Comparison of ENCODE assay signal across 18 cellular contexts in the genomic region with DNA sequence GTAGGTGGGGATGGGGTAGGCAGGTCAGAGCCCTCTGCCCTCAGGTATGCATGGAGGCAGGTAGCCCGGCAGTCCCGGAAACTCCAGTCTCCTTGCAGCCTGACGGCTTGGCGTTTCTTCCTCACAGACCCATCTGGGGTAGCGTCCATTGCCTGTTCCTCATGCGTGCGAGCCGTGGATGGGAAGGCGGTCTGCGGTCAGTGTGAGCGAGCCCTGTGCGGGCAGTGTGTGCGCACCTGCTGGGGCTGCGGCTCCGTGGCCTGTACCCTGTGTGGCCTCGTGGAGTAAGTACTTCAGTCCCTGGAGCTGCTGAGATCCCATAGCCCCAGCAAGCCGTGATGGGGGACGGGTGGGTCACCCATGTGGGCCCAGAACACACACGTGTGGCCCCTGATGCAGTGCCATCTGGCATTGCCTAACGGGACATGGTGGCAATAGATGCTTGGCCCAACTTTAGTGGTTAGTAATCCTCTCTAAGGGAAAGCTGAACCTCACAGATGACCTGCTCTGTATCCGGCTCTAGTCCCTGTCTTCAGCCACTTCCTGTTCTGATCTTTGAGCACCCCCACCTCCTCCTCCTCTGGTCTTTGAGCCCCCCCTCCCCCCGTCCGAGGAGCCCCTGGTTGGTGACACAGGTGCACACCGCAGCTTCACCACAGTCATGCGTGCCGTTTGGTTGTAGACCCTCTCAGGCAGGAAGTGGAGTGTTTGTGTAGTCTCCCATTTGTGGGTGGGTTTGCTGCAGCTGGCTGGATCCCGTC. TPM values are rescaled to one million over a fixed set of nuclear protein-coding genes. Genes with fewer than 3 reads are reported as not detected.
A peak's percentile ranks its signal among the peaks of the same experiment; 100 is the strongest.
DNase-seq lines count a peak whose midpoint lies in the region; ATAC-seq and TF ChIP-seq lines count a peak whose summit lies in the region.
"Had no signal": no experiment of that assay in that cellular context is flagged by ENCODE, and none has a peak within 500 bp of the region (broad histone marks: within the 10 kb centered on the region; RNA-seq: fewer than 3 reads in every experiment).

No MANE protein-coding gene starts in this region.

- H3K4me2 ChIP-seq in osteoblast (ENCODE audit: insufficient read depth, low read length) = no peak overlapping the region

- H3K4me1 ChIP-seq in osteoblast (ENCODE audit: insufficient read depth, low read length) = peaks cover 9% of the 10 kb centered on the region

- peaks cover 36% of the 10 kb centered on the region for H3K4me1 Mint-ChIP-seq in activated CD4-positive, alpha-beta T cell treated with anti-CD3 and anti-CD28 coated beads, Interleukin-2, amount 10 ng/mL, durations not matched to agents 24 days and 14 days
- H3K4me1 Mint-ChIP-seq in activated T-helper 2 cell treated with anti-CD3 and anti-CD28 coated beads, Interferon-gamma antibody, Interleukin-2, Interleukin-4, amounts not matched to agents 10 μg/mL and 5 μg/mL and 100 μg/mL, durations not matched to agents 14 hours and 24 hours and 36 hours (ENCODE audit: low read depth) = peaks cover 22% of the 10 kb centered on the region

- peaks cover 27% of the 10 kb centered on the region for H3K36me3 ChIP-seq in GM06990 (ENCODE audit: control insufficient read depth, insufficient read depth, low read length)
- H3K36me3 ChIP-seq in osteoblast (ENCODE audit: insufficient read depth, low read length) = peaks cover 38% of the 10 kb centered on the region

- H3K9me3 ChIP-seq in osteoblast (ENCODE audit: low read depth, low read length) = no peaks in the 10 kb centered on the region
- H3K9me3 ChIP-seq: upper lobe of left lung had no signal

- intact Hi-C loops in activated CD4-positive, alpha-beta T cell treated with anti-CD3 and anti-CD28 coated beads, Interleukin-2, amount 10 ng/mL, durations not matched to agents 24 days and 14 days (cut with micrococcal nuclease) = no loop called here
- intact Hi-C loops in activated T-helper 2 cell treated with anti-CD3 and anti-CD28 coated beads, Interferon-gamma antibody, Interleukin-2, Interleukin-4, amounts not matched to agents 10 μg/mL and 5 μg/mL and 100 μg/mL, durations not matched to agents 14 hours and 24 hours and 36 hours (cut with micrococcal nuclease) = loop anchor here (10.0 kb wide), 1 partner anchor 268 kb away; the partner anchor contains the start of gene CDCA4

- ATAC-seq in GM19023 (IDR thresholded peaks at IDR 0.05; ENCODE audit: unreplicated experiment) = no peak
- ATAC-seq: left cardiac atrium; natural killer cell treated with Interleukin-12 subunit alpha and Interleukin-12 subunit beta and Interleukin-15 and Interleukin-18, amount 100 ng/mL, for 72 hours had no signal

- no peaks in the 10 kb centered on the region for H3K9me3 Mint-ChIP-seq in activated CD4-positive, alpha-beta T cell treated with anti-CD3 and anti-CD28 coated beads, Interleukin-2, amount 10 ng/mL, durations not matched to agents 24 days and 14 days
- H3K9me3 Mint-ChIP-seq in activated T-helper 2 cell treated with anti-CD3 and anti-CD28 coated beads, Interferon-gamma antibody, Interleukin-2, Interleukin-4, amounts not matched to agents 10 μg/mL and 5 μg/mL and 100 μg/mL, durations not matched to agents 14 hours and 24 hours and 36 hours = no peaks in the 10 kb centered on the region
- H3K9me3 Mint-ChIP-seq: HFFc6; natural killer cell treated with Interleukin-12 subunit alpha and Interleukin-12 subunit beta and Interleukin-15 and Interleukin-18, amount 100 ng/mL, for 72 hours had no signal

- peak overlapping the region; percentile 39 for H3K4me3 Mint-ChIP-seq in activated CD4-positive, alpha-beta T cell treated with anti-CD3 and anti-CD28 coated beads, Interleukin-2, amount 10 ng/mL, durations not matched to agents 24 days and 14 days
- no peak overlapping the region for H3K4me3 Mint-ChIP-seq in activated T-helper 2 cell treated with anti-CD3 and anti-CD28 coated beads, Interferon-gamma antibody, Interleukin-2, Interleukin-4, amounts not matched to agents 10 μg/mL and 5 μg/mL and 100 μg/mL, durations not matched to agents 14 hours and 24 hours and 36 hours (ENCODE audit: low read depth)
- H3K4me3 Mint-ChIP-seq: endodermal cell; HFFc6; natural killer cell treated with Interleukin-12 subunit alpha and Interleukin-12 subunit beta and Interleukin-15 and Interleukin-18, amount 100 ng/mL, for 72 hours had no signal

- H3K27ac ChIP-seq in osteoblast (ENCODE audit: low read depth, low read length) = no peak overlapping the region
- H3K27ac ChIP-seq: skin epidermis, upper lobe of left lung had no signal

- TF ChIP-seq CTCF in GM06990 (IDR thresholded peaks at IDR 0.05; ENCODE audit: insufficient read depth, low read length, poor library complexity, severe bottlenecking) (no peak), osteoblast (IDR thresholded peaks at IDR 0.05; ENCODE audit: extremely low read depth, low read depth, low read length) (no peak)

- H3K27me3 Mint-ChIP-seq in activated CD4-positive, alpha-beta T cell treated with anti-CD3 and anti-CD28 coated beads, Interleukin-2, amount 10 ng/mL, durations not matched to agents 24 days and 14 days = no peaks in the 10 kb centered on the region
- H3K27me3 Mint-ChIP-seq in activated T-helper 2 cell treated with anti-CD3 and anti-CD28 coated beads, Interferon-gamma antibody, Interleukin-2, Interleukin-4, amounts not matched to agents 10 μg/mL and 5 μg/mL and 100 μg/mL, durations not matched to agents 14 hours and 24 hours and 36 hours (ENCODE audit: low read depth) = no peaks in the 10 kb centered on the region
- H3K27me3 Mint-ChIP-seq: B cell; natural killer cell treated with Interleukin-12 subunit alpha and Interleukin-12 subunit beta and Interleukin-15 and Interleukin-18, amount 100 ng/mL, for 72 hours; progenitor cell of endocrine pancreas had no signal

- H3K79me2 ChIP-seq in osteoblast (ENCODE audit: insufficient read depth, low read length) = peaks cover 62% of the 10 kb centered on the region

- H3K27ac Mint-ChIP-seq in activated CD4-positive, alpha-beta T cell treated with anti-CD3 and anti-CD28 coated beads, Interleukin-2, amount 10 ng/mL, durations not matched to agents 24 days and 14 days = peak overlapping the region; percentile 71
- H3K27ac Mint-ChIP-seq in activated T-helper 2 cell treated with anti-CD3 and anti-CD28 coated beads, Interferon-gamma antibody, Interleukin-2, Interleukin-4, amounts not matched to agents 10 μg/mL and 5 μg/mL and 100 μg/mL, durations not matched to agents 14 hours and 24 hours and 36 hours = peak overlapping the region; percentile 43
- H3K27ac Mint-ChIP-seq: HFFc6; natural killer cell treated with Interleukin-12 subunit alpha and Interleukin-12 subunit beta and Interleukin-15 and Interleukin-18, amount 100 ng/mL, for 72 hours; progenitor cell of endocrine pancreas had no signal

- H3K27me3 ChIP-seq in GM06990 (replicated peaks; ENCODE audit: control insufficient read depth, insufficient read depth, low read length) (no peaks in the 10 kb centered on the region), osteoblast (ENCODE audit: insufficient read depth, low read length) (no peaks in the 10 kb centered on the region)
- H3K27me3 ChIP-seq: upper lobe of left lung had no signal

- peaks cover 56% of the 10 kb centered on the region for H4K20me1 ChIP-seq in osteoblast (ENCODE audit: insufficient read depth, low read length)

- H3K36me3 Mint-ChIP-seq in activated CD4-positive, alpha-beta T cell treated with anti-CD3 and anti-CD28 coated beads, Interleukin-2, amount 10 ng/mL, durations not matched to agents 24 days and 14 days (ENCODE audit: low read depth) = peaks cover 34% of the 10 kb centered on the region
- peaks cover 42% of the 10 kb centered on the region for H3K36me3 Mint-ChIP-seq in activated T-helper 2 cell treated with anti-CD3 and anti-CD28 coated beads, Interferon-gamma antibody, Interleukin-2, Interleukin-4, amounts not matched to agents 10 μg/mL and 5 μg/mL and 100 μg/mL, durations not matched to agents 14 hours and 24 hours and 36 hours (ENCODE audit: low read depth)
- H3K36me3 Mint-ChIP-seq: natural killer cell treated with Interleukin-12 subunit alpha and Interleukin-12 subunit beta and Interleukin-15 and Interleukin-18, amount 100 ng/mL, for 72 hours had no signal

- peak; percentile 69 for DNase-seq in activated CD4-positive, alpha-beta T cell treated with anti-CD3 and anti-CD28 coated beads, Interleukin-2, amount 10 ng/mL, durations not matched to agents 24 days and 14 days
- no peak for DNase-seq in activated CD4-positive, alpha-beta T cell treated with anti-CD3 and anti-CD28 coated beads for 48 hours
- DNase-seq in GM06990 (ENCODE audit: extremely low read depth, insufficient read length) (peak; percentile 44), osteoblast (ENCODE audit: insufficient read length, low spot score, missing footprints) (peak; percentile 15), GF-D8 (lab: John Stamatoyannopoulos, UW) (no peak), NCI-H1694 (lab: John Stamatoyannopoulos, UW) (no peak)
- no peak for DNase-seq in activated T-helper 2 cell treated with anti-CD3 and anti-CD28 coated beads, Interferon-gamma antibody, Interleukin-2, Interleukin-4, amounts not matched to agents 10 μg/mL and 5 μg/mL and 100 μg/mL, durations not matched to agents 14 hours and 24 hours and 36 hours (ENCODE audit: low spot score)
- DNase-seq: endodermal cell; HFFc6; left cardiac atrium; MM.1S; stimulated activated CD4-positive, alpha-beta T cell treated with anti-CD3 and anti-CD28 coated beads, Interleukin-2, amount 100 ng/mL, for 24 hours had no signal

- no peak overlapping the region for H3K4me3 ChIP-seq in GM06990 (replicated peaks; ENCODE audit: low read depth, low read length)
- no peak overlapping the region for H3K4me3 ChIP-seq in osteoblast (ENCODE audit: insufficient read depth, low read length)
- H3K4me3 ChIP-seq: skin epidermis, upper lobe of left lung had no signal

- no peak overlapping the region for H2AFZ ChIP-seq in osteoblast (ENCODE audit: low read length)

RNA-seq across cellular contexts. Expression of gene SIVA1, which starts 3.7 kb away (rescaled TPM):
- total RNA-seq in activated CD4-positive, alpha-beta T cell treated with anti-CD3 and anti-CD28 coated beads, Interleukin-2, amount 10 ng/mL, durations not matched to agents 24 days and 14 days = 117 and 123 TPM in 2 replicates
- 96.0 and 104 TPM in 2 replicates for total RNA-seq in activated T-helper 2 cell treated with anti-CD3 and anti-CD28 coated beads, Interferon-gamma antibody, Interleukin-2, Interleukin-4, amounts not matched to agents 10 μg/mL and 5 μg/mL and 100 μg/mL, durations not matched to agents 14 hours and 24 hours and 36 hours
- 57.2 and 62.2 TPM in 2 replicates for total RNA-seq in osteoblast

RNA-seq across cellular contexts. Expression of gene ADSS1, which starts 32.6 kb away (rescaled TPM):
- total RNA-seq in activated CD4-positive, alpha-beta T cell treated with anti-CD3 and anti-CD28 coated beads, Interleukin-2, amount 10 ng/mL, durations not matched to agents 24 days and 14 days = 0.96 and 1.4 TPM in 2 replicates
- 1.1 and 2.4 TPM in 2 replicates for total RNA-seq in activated T-helper 2 cell treated with anti-CD3 and anti-CD28 coated beads, Interferon-gamma antibody, Interleukin-2, Interleukin-4, amounts not matched to agents 10 μg/mL and 5 μg/mL and 100 μg/mL, durations not matched to agents 14 hours and 24 hours and 36 hours
- 2.1 and 4.3 TPM in 2 replicates for total RNA-seq in osteoblast

RNA-seq across cellular contexts. Expression of gene AKT1, which starts 38.9 kb away (rescaled TPM):
- total RNA-seq in activated CD4-positive, alpha-beta T cell treated with anti-CD3 and anti-CD28 coated beads, Interleukin-2, amount 10 ng/mL, durations not matched to agents 24 days and 14 days = 133 and 143 TPM in 2 replicates
- 145 TPM in 2 replicates for total RNA-seq in activated T-helper 2 cell treated with anti-CD3 and anti-CD28 coated beads, Interferon-gamma antibody, Interleukin-2, Interleukin-4, amounts not matched to agents 10 μg/mL and 5 μg/mL and 100 μg/mL, durations not matched to agents 14 hours and 24 hours and 36 hours
- total RNA-seq in osteoblast = 156 and 188 TPM in 2 replicates

RNA-seq across cellular contexts. Expression of gene ZBTB42, which starts 44.2 kb away (rescaled TPM):
- total RNA-seq in activated CD4-positive, alpha-beta T cell treated with anti-CD3 and anti-CD28 coated beads, Interleukin-2, amount 10 ng/mL, durations not matched to agents 24 days and 14 days = 4.9 and 5.5 TPM in 2 replicates
- total RNA-seq in activated T-helper 2 cell treated with anti-CD3 and anti-CD28 coated beads, Interferon-gamma antibody, Interleukin-2, Interleukin-4, amounts not matched to agents 10 μg/mL and 5 μg/mL and 100 μg/mL, durations not matched to agents 14 hours and 24 hours and 36 hours = 5.2 and 5.4 TPM in 2 replicates
- total RNA-seq in osteoblast = 2.9 TPM in 2 replicates

Comparison
In these comparisons a context has a peak if more than half of its experiments do, and no peak if none do; other contexts are left out.
1. DNase-seq: peak in activated CD4-positive, alpha-beta T cell treated with anti-CD3 and anti-CD28 coated beads, Interleukin-2, amount 10 ng/mL, durations not matched to agents 24 days and 14 days (single experiment), GM06990 (single experiment) and osteoblast (single experiment); none in activated CD4-positive, alpha-beta T cell treated with anti-CD3 and anti-CD28 coated beads for 48 hours (single experiment), activated T-helper 2 cell treated with anti-CD3 and anti-CD28 coated beads, Interferon-gamma antibody, Interleukin-2, Interleukin-4, amounts not matched to agents 10 μg/mL and 5 μg/mL and 100 μg/mL, durations not matched to agents 14 hours and 24 hours and 36 hours (single experiment), GF-D8 (single experiment) and NCI-H1694 (single experiment).